Comparison of ENCODE assay signal across 21 cellular contexts in the genomic region with DNA sequence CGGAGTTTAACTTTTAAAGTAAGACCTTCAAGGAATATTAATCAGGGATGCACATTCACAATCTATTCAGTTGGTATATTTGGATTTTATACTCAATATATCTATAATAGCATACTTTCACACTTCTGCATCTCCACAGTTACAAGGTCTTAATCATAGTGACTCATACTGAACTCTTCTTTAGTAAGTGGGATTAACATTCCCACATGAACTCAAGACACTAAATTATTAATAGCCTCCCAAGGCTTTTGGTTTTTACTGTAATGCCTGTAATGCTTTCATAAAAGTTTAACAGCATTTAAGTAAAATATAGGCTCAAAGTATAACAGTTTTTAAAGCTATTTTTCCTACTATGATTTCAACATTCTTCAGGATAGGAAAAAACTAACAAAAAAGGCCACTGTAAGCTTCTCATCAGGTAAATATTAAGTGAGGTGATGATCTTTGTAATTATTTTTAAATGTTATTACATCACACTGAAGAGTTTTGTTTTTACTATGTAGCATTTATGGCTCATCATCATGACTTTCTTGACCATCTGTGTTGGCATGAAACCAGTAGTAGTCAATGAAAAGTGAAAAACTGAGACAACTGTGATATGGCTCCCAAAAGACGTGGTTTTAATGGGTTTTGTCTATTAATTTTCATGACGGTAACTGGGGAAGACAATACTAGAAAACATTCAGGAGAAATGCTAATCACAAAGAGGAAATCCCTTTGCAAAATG.
A peak's percentile ranks its signal among the peaks of the same experiment; 100 is the strongest.
DNase-seq lines count a peak whose midpoint lies in the region; ATAC-seq, FAIRE-seq and TF ChIP-seq lines count a peak whose summit lies in the region.
"Had no signal": no experiment of that assay in that cellular context is flagged by ENCODE, and none has a peak within 500 bp of the region (broad histone marks: within the 10 kb centered on the region; RNA-seq: fewer than 3 reads in every experiment).

No MANE protein-coding gene starts in this region.

- H4K5ac ChIP-seq in IMR-90 (ENCODE audit: low read depth, low read length) = no peak overlapping the region

- H3K79me1 ChIP-seq in IMR-90 (ENCODE audit: low read depth in 1 of 2, low read length in 2 of 2) = no peaks in the 10 kb centered on the region

- no peak overlapping the region for H3K23ac ChIP-seq in IMR-90 (ENCODE audit: low read depth, low read length)

- FAIRE-seq in astrocyte (lab: Jason Lieb, UNC) = no peak
- FAIRE-seq: GM19239 had no signal

- no peak for TF ChIP-seq CTCF in IMR-90 (conservative IDR thresholded peaks at IDR 0.05; ENCODE audit: low read depth, low read length)
- TF ChIP-seq CTCF in astrocyte (IDR thresholded peaks at IDR 0.05; ENCODE audit: insufficient read depth, low read depth, low read length) = no peak

- DNase-seq in G401 (ENCODE audit: low spot score) (peak; percentile 41), IMR-90 (peak; percentile 12), astrocyte (ENCODE audit: low read depth) (peak; percentile 78), kidney glomerular epithelial cell (lab: John Stamatoyannopoulos, UW) (peak; percentile 79), T-cell (no peak), AML-193 (lab: John Stamatoyannopoulos, UW) (no peak), DMS79 treated with DMSO at 0.1 percent for 48 hours (lab: John Stamatoyannopoulos, UW) (no peak)
- DNase-seq: activated CD4-positive, alpha-beta T cell treated with anti-CD3 and anti-CD28 coated beads for 4 hours; aorta; Caco-2; HFFc6; hippocampal formation; NCI-H1105; nucleus accumbens; stimulated activated CD4-positive, alpha-beta T cell treated with anti-CD3 and anti-CD28 coated beads, Interleukin-4, amount 100 ng/mL, for 24 hours; stimulated activated CD8-positive, alpha-beta memory T cell treated with anti-CD3 and anti-CD28 coated beads, Interleukin-4, amount 100 ng/mL, for 48 hours had no signal

- H2BK15ac ChIP-seq in IMR-90 (ENCODE audit: low read depth, low read length) = no peak overlapping the region

- no CpG with 5 or more reads among the region's 3 CpGs for WGBS in IMR-90 (ENCODE audit: extremely low coverage in 2 of 2, insufficient read length in 1 of 2), 2 experiments

- H4K20me1 ChIP-seq in IMR-90 (ENCODE audit: insufficient read depth, low read length) = no peaks in the 10 kb centered on the region
- H4K20me1 ChIP-seq in astrocyte (ENCODE audit: insufficient read depth, low read length) = no peaks in the 10 kb centered on the region

- no peak overlapping the region for H4K91ac ChIP-seq in IMR-90 (ENCODE audit: insufficient read depth, low read depth, low read length)

- H3K56ac ChIP-seq in IMR-90 (ENCODE audit: extremely low read depth, insufficient read depth, low read length) = no peak overlapping the region

- peaks cover 4% of the 10 kb centered on the region for H3K9me3 Mint-ChIP-seq in astrocyte (ENCODE audit: unreplicated experiment)
- peaks cover 5 to 16% (median 9%) of the 10 kb centered on the region in 3 donors for H3K9me3 Mint-ChIP-seq in T-cell
- H3K9me3 Mint-ChIP-seq: HFFc6 had no signal

- H4K8ac ChIP-seq in IMR-90 (ENCODE audit: low read depth in 2 of 2, low read length in 2 of 2) = no peak overlapping the region

- no peak overlapping the region for H3K27ac Mint-ChIP-seq in astrocyte (ENCODE audit: unreplicated experiment)
- H3K27ac Mint-ChIP-seq in T-cell = no peak overlapping the region
- H3K27ac Mint-ChIP-seq: dendritic cell treated with granulocyte-macrophage colony-stimulating factor and Interleukin-4, amounts not matched to agents 40 ng/mL and 50 ng/mL, for 4 days; HFFc6 had no signal

- POLR2A ChIA-PET in IMR-90 (lab: Charles Lee; ENCODE audit: unreplicated experiment) (no interaction called here), T-cell (lab: Charles Lee) (no interaction called here)

- peaks cover 12% of the 10 kb centered on the region for H3K4me1 Mint-ChIP-seq in astrocyte (ENCODE audit: low read depth, unreplicated experiment)
- H3K4me1 Mint-ChIP-seq in T-cell = no peaks in the 10 kb centered on the region

- BruUV-seq in IMR-90 (replicated peaks; lab: Mats Ljungman, UMichigan) = no TSS peak

- peaks cover 2% of the 10 kb centered on the region; the same call in 1 of the 2 replicates for H3K4me1 ChIP-seq in IMR-90 (ENCODE audit: control insufficient read depth, insufficient read depth, low read length)
- H3K4me1 ChIP-seq in astrocyte (ENCODE audit: insufficient read depth, low read length) = peaks cover 10% of the 10 kb centered on the region
- H3K4me1 ChIP-seq: Caco-2, SJSA1, suprapubic skin had no signal

- no peak overlapping the region for H2BK120ac ChIP-seq in IMR-90 (ENCODE audit: low read depth, low read length)

- no peak overlapping the region for H2BK5ac ChIP-seq in IMR-90 (ENCODE audit: low read depth, low read length, poor library complexity, severe bottlenecking)

- H3K18ac ChIP-seq in IMR-90 (ENCODE audit: low read depth, low read length) = no peak overlapping the region

- H3K36me3 ChIP-seq in IMR-90 (ENCODE audit: control insufficient read depth, insufficient read depth, low read length) = no peaks in the 10 kb centered on the region
- no peaks in the 10 kb centered on the region for H3K36me3 ChIP-seq in astrocyte (ENCODE audit: insufficient read depth, low read length)
- H3K36me3 ChIP-seq: SJSA1, suprapubic skin had no signal

- intact Hi-C loops in IMR-90 (cut with micrococcal nuclease) = no loop called here

- H3K14ac ChIP-seq in IMR-90 (replicated peaks; ENCODE audit: low read depth, low read length) = no peak overlapping the region

- H3K36me3 Mint-ChIP-seq in astrocyte (ENCODE audit: low read depth, unreplicated experiment) (no peaks in the 10 kb centered on the region), T-cell (no peaks in the 10 kb centered on the region)

- in situ Hi-C loops in G401 (cut with HindIII; ENCODE audit: low sequenced_read_pairs) (no loop called here), IMR-90 (cut with MboI; ENCODE audit: low sequenced_read_pairs) (no loop called here)

- H2AFZ ChIP-seq in IMR-90 (replicated peaks; ENCODE audit: low read length, poor library complexity) (no peak overlapping the region), astrocyte (ENCODE audit: low read depth, low read length) (no peak overlapping the region)

- no peak overlapping the region for H2AK5ac ChIP-seq in IMR-90 (ENCODE audit: low read depth, low read length)

- CTCF ChIA-PET in IMR-90 (lab: Yijun Ruan, JAX) = no interaction called here
- CTCF ChIA-PET in T-cell (lab: Charles Lee) = interaction anchor here in 1 of 2 donors (1.1 kb wide), 1 partner anchor 14 kb away, joined by 3 read pairs; no protein-coding TSS in a partner anchor

- no peaks in the 10 kb centered on the region for H3K9me3 ChIP-seq in IMR-90 (ENCODE audit: control insufficient read depth, insufficient read depth, low read length)
- H3K9me3 ChIP-seq in astrocyte (ENCODE audit: insufficient read depth, low read depth, low read length) = no peaks in the 10 kb centered on the region
- H3K9me3 ChIP-seq: Caco-2, SJSA1, suprapubic skin had no signal

- no peaks in the 10 kb centered on the region for H3K79me2 ChIP-seq in astrocyte (ENCODE audit: insufficient read depth, low read length)

- no peak overlapping the region for H3K9ac ChIP-seq in IMR-90 (ENCODE audit: low read depth, low read length)
- no peak overlapping the region for H3K9ac ChIP-seq in astrocyte (ENCODE audit: low read length)

- no peaks in the 10 kb centered on the region for H3K9me1 ChIP-seq in IMR-90 (ENCODE audit: insufficient read depth, low read length)

- H3K4me3 Mint-ChIP-seq in astrocyte (ENCODE audit: unreplicated experiment) = no peak overlapping the region
- H3K4me3 Mint-ChIP-seq in T-cell = no peak overlapping the region
- H3K4me3 Mint-ChIP-seq: dendritic cell treated with granulocyte-macrophage colony-stimulating factor and Interleukin-4, amounts not matched to agents 40 ng/mL and 50 ng/mL, for 4 days; HFFc6 had no signal

- H3K27me3 ChIP-seq in IMR-90 (ENCODE audit: control insufficient read depth, insufficient read depth, low read length) (no peaks in the 10 kb centered on the region), astrocyte (ENCODE audit: insufficient read depth, low read length) (no peaks in the 10 kb centered on the region)
- H3K27me3 ChIP-seq: suprapubic skin had no signal

- ATAC-seq in IMR-90 (ENCODE audit: low read depth) (no peak), T-cell (replicated peaks in 1 of 4) (no peak), GM21825 (IDR thresholded peaks at IDR 0.05; ENCODE audit: unreplicated experiment) (no peak)

- H3K4me2 ChIP-seq in IMR-90 (ENCODE audit: low read depth, low read length) (no peak overlapping the region), astrocyte (ENCODE audit: low read length) (no peak overlapping the region)

- no peak overlapping the region for H2AK9ac ChIP-seq in IMR-90 (replicated peaks; ENCODE audit: low read depth, low read length, poor library complexity)

- H3K4ac ChIP-seq in IMR-90 (ENCODE audit: low read depth, low read length) = no peak overlapping the region

- no peak for TF ChIP-seq POLR2A in IMR-90 (IDR thresholded peaks at IDR 0.05; ENCODE audit: low read depth, low read length)

- no peaks in the 10 kb centered on the region for H3K27me3 Mint-ChIP-seq in astrocyte (ENCODE audit: low read depth, unreplicated experiment)
- no peaks in the 10 kb centered on the region for H3K27me3 Mint-ChIP-seq in T-cell
- H3K27me3 Mint-ChIP-seq: dendritic cell treated with granulocyte-macrophage colony-stimulating factor and Interleukin-4, amounts not matched to agents 40 ng/mL and 50 ng/mL, for 4 days had no signal

- H3K27ac ChIP-seq in IMR-90 (ENCODE audit: insufficient read depth, low read length) (no peak overlapping the region), astrocyte (ENCODE audit: low read depth, low read length) (no peak overlapping the region)
- H3K27ac ChIP-seq: SJSA1, suprapubic skin had no signal

- H2BK20ac ChIP-seq in IMR-90 (ENCODE audit: low read depth, low read length) = no peak overlapping the region

- no peak for TF ChIP-seq RAD21 in IMR-90 (IDR thresholded peaks at IDR 0.05; ENCODE audit: low read length)

- dilution Hi-C loops in IMR-90 (cut with HindIII; ENCODE audit: low sequenced_read_pairs, unreplicated experiment) = no loop called here

- H3K4me3 ChIP-seq in IMR-90 (ENCODE audit: insufficient read depth, low read depth, low read length) (no peak overlapping the region), astrocyte (ENCODE audit: insufficient read depth, low read depth, low read length) (no peak overlapping the region)
- H3K4me3 ChIP-seq: SJSA1, suprapubic skin had no signal

TF ChIP-seq in IMR-90, 13 proteins besides CTCF, POLR2A, EP300 and RAD21:
- TF ChIP-seq MAZ (IDR thresholded peaks at IDR 0.05; ENCODE audit: borderline replicate concordance, low read depth, low read length) (no peak), ELK1 (IDR thresholded peaks at IDR 0.05; ENCODE audit: borderline replicate concordance, low read depth, low read length) (no peak)
TF ChIP-seq in IMR-90: peak in this region for 0.

Comparison
In these comparisons a context has a peak if more than half of its experiments do, and no peak if none do; other contexts are left out.
1. DNase-seq: peak in G401 (single experiment), IMR-90 (single experiment), astrocyte (single experiment) and kidney glomerular epithelial cell (single experiment); none in T-cell (0 of 34), AML-193 (0 of 2) and DMS79 treated with DMSO at 0.1 percent for 48 hours (single experiment).